ENCODE assay signal across 18 cellular contexts in the genomic region with DNA sequence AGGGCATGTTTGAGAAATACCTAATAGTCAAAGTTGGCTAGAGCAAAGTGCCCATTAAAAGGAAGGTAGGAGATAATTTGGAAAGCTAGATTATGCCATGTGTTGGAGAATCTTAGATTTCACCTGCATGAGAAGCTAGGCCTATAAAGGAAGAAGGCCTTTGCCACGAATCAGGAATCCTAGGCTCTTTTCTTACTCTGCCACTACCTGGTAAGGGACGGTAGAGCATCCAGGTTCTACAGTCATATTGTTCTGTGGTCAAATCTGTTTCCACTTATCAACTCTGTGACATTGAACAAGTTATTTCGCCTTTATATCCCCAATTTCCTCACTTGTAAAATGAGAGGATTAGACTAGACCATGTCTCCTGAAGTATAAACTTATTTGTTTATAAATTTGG. TPM values are rescaled to one million over a fixed set of nuclear protein-coding genes. Genes with fewer than 3 reads are reported as not detected.
DNase-seq lines count a peak whose midpoint lies in the region; ATAC-seq and TF ChIP-seq lines count a peak whose summit lies in the region.
"Had no signal": no experiment of that assay in that cellular context is flagged by ENCODE, and none has a peak within 500 bp of the region (broad histone marks: within the 10 kb centered on the region; RNA-seq: fewer than 3 reads in every experiment).

No MANE protein-coding gene starts in this region.

- no peak overlapping the region for H2BK20ac ChIP-seq in H9 (ENCODE audit: low read depth, low read length, poor library complexity, severe bottlenecking)

- H3K79me1 ChIP-seq in H9 (ENCODE audit: insufficient read depth, low read depth, low read length, poor library complexity, severe bottlenecking) (no peaks in the 10 kb centered on the region), mesendoderm (ENCODE audit: low read length) (no peaks in the 10 kb centered on the region)

- H3K79me2 ChIP-seq in H9 (ENCODE audit: insufficient read depth, low read length), result no peaks in the 10 kb centered on the region
- no peaks in the 10 kb centered on the region for H3K79me2 ChIP-seq in mesendoderm (ENCODE audit: control insufficient read depth, insufficient read depth, low read length)

- H3K36me3 Mint-ChIP-seq in H9 (ENCODE audit: insufficient read depth in 1 of 3, low read depth in 3 of 3), result peaks cover 0 to 2% (median 0%) of the 10 kb centered on the region in 3 experiments; a peak in 2 of 7 replicates
- no peaks in the 10 kb centered on the region for H3K36me3 Mint-ChIP-seq in CD8-positive, alpha-beta memory T cell
- H3K36me3 Mint-ChIP-seq in activated CD4-positive, alpha-beta memory T cell treated with anti-CD3 and anti-CD28 coated beads, Interleukin-2, amount 10 ng/mL, durations not matched to agents 7 days and 5 days (ENCODE audit: low read depth), result no peaks in the 10 kb centered on the region

- H2AFZ ChIP-seq in H9 (ENCODE audit: low read length), result no peak overlapping the region

- H4K5ac ChIP-seq in H9 (ENCODE audit: insufficient read length, low read depth, low read length) (no peak overlapping the region), mesendoderm (ENCODE audit: low read length) (no peak overlapping the region)

- H4K8ac ChIP-seq in H9 (replicated peaks; ENCODE audit: insufficient read length, low read depth, low read length) (no peak overlapping the region), mesendoderm (ENCODE audit: low read depth, low read length) (no peak overlapping the region)

- H2BK5ac ChIP-seq in H9 (ENCODE audit: insufficient read length, low read length), result no peak overlapping the region
- H2BK5ac ChIP-seq in mesendoderm (ENCODE audit: low read length), result no peak overlapping the region

- CTCF ChIA-PET in CD8-positive, alpha-beta memory T cell (lab: Charles Lee), result no interaction called here
- CTCF ChIA-PET in activated CD4-positive, alpha-beta memory T cell treated with anti-CD3 and anti-CD28 coated beads, Interleukin-2, amount 10 ng/mL, durations not matched to agents 7 days and 5 days (lab: Charles Lee), result no interaction called here

- 88% methylated on average over 3 of the region's 3 CpGs for WGBS in right cardiac atrium
- no CpG with 5 or more reads among the region's 3 CpGs for WGBS in H9 (ENCODE audit: extremely low coverage, insufficient read length, low lambda C conversion rate)
- WGBS in mesendoderm (ENCODE audit: extremely low coverage, insufficient coverage, low lambda C conversion rate), result no CpG with 5 or more reads among the region's 3 CpGs

- no peaks in the 10 kb centered on the region for H3K4me1 ChIP-seq in right cardiac atrium (ENCODE audit: control insufficient read depth, insufficient read depth, low read length)
- no peaks in the 10 kb centered on the region for H3K4me1 ChIP-seq in H9 (ENCODE audit: insufficient read depth, low read length)
- no peaks in the 10 kb centered on the region for H3K4me1 ChIP-seq in mesendoderm (ENCODE audit: control insufficient read depth, low read depth, low read length)
- H3K4me1 ChIP-seq in CD8-positive, alpha-beta memory T cell (ENCODE audit: insufficient read depth, low read length), result no peaks in the 10 kb centered on the region
- H3K4me1 ChIP-seq: A549, BE2C had no signal

- H2BK120ac ChIP-seq in H9 (ENCODE audit: low read depth, low read length, poor library complexity, severe bottlenecking) (no peak overlapping the region), mesendoderm (ENCODE audit: low read depth, low read length) (no peak overlapping the region)

- H3K9ac ChIP-seq in H9 (ENCODE audit: extremely low read depth, insufficient read length, low read length) (no peak overlapping the region), mesendoderm (ENCODE audit: low read length) (no peak overlapping the region)

- no peak overlapping the region for H3T11ph ChIP-seq in H9 (ENCODE audit: low read length)

- no peaks in the 10 kb centered on the region for H3K36me3 ChIP-seq in mesendoderm (ENCODE audit: control insufficient read depth, insufficient read depth, low read length)
- no peaks in the 10 kb centered on the region for H3K36me3 ChIP-seq in CD8-positive, alpha-beta memory T cell (ENCODE audit: insufficient read depth, low read length)
- H3K36me3 ChIP-seq: BE2C had no signal

- no peak overlapping the region for H3K14ac ChIP-seq in H9 (ENCODE audit: insufficient read depth, low read length)

- no peaks in the 10 kb centered on the region for H4K20me1 ChIP-seq in H9 (ENCODE audit: control insufficient read depth, insufficient read depth, insufficient read length)

- H3K23ac ChIP-seq in H9 (ENCODE audit: insufficient read length, low read depth, low read length) (no peak overlapping the region), mesendoderm (ENCODE audit: low read length) (no peak overlapping the region)

- peak; percentile 40; the same call in 2 of the 3 replicates for TF ChIP-seq CTCF in H9 (conservative IDR thresholded peaks at IDR 0.05)

- no peak overlapping the region for H2BK15ac ChIP-seq in H9 (ENCODE audit: low read depth, low read length)
- H2BK15ac ChIP-seq in mesendoderm (replicated peaks; ENCODE audit: low read depth), result no peak overlapping the region

- no peaks in the 10 kb centered on the region for H3K27me3 ChIP-seq in right cardiac atrium (ENCODE audit: control insufficient read depth, insufficient read depth)
- H3K27me3 ChIP-seq in H9 (ENCODE audit: insufficient read depth, low read length), result no peaks in the 10 kb centered on the region; the same call in 1 of the 2 replicates
- H3K27me3 ChIP-seq in mesendoderm (ENCODE audit: insufficient read depth, low read length, poor library complexity), result no peaks in the 10 kb centered on the region
- no peaks in the 10 kb centered on the region for H3K27me3 ChIP-seq in CD8-positive, alpha-beta memory T cell (ENCODE audit: insufficient read depth, low read length, poor library complexity, severe bottlenecking)

- POLR2A ChIA-PET in CD8-positive, alpha-beta memory T cell (lab: Charles Lee), result no interaction called here
- POLR2A ChIA-PET in activated CD4-positive, alpha-beta memory T cell treated with anti-CD3 and anti-CD28 coated beads, Interleukin-2, amount 10 ng/mL, durations not matched to agents 7 days and 5 days (lab: Charles Lee), result no interaction called here

- H3K27me3 Mint-ChIP-seq in H9 (ENCODE audit: low read depth), result peaks cover 40% of the 10 kb centered on the region
- peaks cover 51% of the 10 kb centered on the region for H3K27me3 Mint-ChIP-seq in stimulated activated naive CD8-positive, alpha-beta T cell treated with anti-CD3 and anti-CD28 coated beads, Interleukin-15, amount 100 ng/mL, for 72 hours
- H3K27me3 Mint-ChIP-seq in CD8-positive, alpha-beta memory T cell, result peaks cover 7 to 17% of the 10 kb centered on the region in 2 donors
- peaks cover 18% of the 10 kb centered on the region for H3K27me3 Mint-ChIP-seq in activated CD4-positive, alpha-beta memory T cell treated with anti-CD3 and anti-CD28 coated beads, Interleukin-2, amount 10 ng/mL, durations not matched to agents 7 days and 5 days

- H3K4me2 ChIP-seq in H9 (ENCODE audit: insufficient read depth, insufficient read length, low read length), result no peak overlapping the region
- no peak overlapping the region for H3K4me2 ChIP-seq in mesendoderm (ENCODE audit: low read length)
- H3K4me2 ChIP-seq: A549 had no signal

- no peak for ATAC-seq in right cardiac atrium
- no peak for ATAC-seq in left ventricle myocardium superior
- no peak for ATAC-seq in stimulated activated naive CD8-positive, alpha-beta T cell treated with anti-CD3 and anti-CD28 coated beads, Interleukin-15, amount 100 ng/mL, for 72 hours
- ATAC-seq: A549 had no signal

- H3K4me3 ChIP-seq in right cardiac atrium (ENCODE audit: low read length) (no peak overlapping the region), mesendoderm (ENCODE audit: low read length) (no peak overlapping the region)
- H3K4me3 ChIP-seq in CD8-positive, alpha-beta memory T cell (ENCODE audit: low read length), result no peak overlapping the region
- H3K4me3 ChIP-seq: A549 had no signal

- DNase-seq in right cardiac atrium, result no peak
- DNase-seq in left ventricle myocardium superior, result no peak
- no peak for DNase-seq in H9
- peak; percentile 18 for DNase-seq in NCI-H69 (lab: John Stamatoyannopoulos, UW)
- DNase-seq in mesendoderm, result peak; percentile 28
- no peak for DNase-seq in stimulated activated naive CD8-positive, alpha-beta T cell treated with anti-CD3 and anti-CD28 coated beads, Interleukin-15, amount 100 ng/mL, for 72 hours
- DNase-seq in CD8-positive, alpha-beta memory T cell, result no peak
- DNase-seq in activated CD4-positive, alpha-beta memory T cell treated with anti-CD3 and anti-CD28 coated beads, Interleukin-2, amount 10 ng/mL, durations not matched to agents 7 days and 5 days, result no peak
- DNase-seq: BE2C; CD4-positive, alpha-beta memory T cell; COR-L47; DMS79; GOT3; IMR-90; KBM-7 had no signal

- no peak overlapping the region for H3K27ac Mint-ChIP-seq in H9
- no peak overlapping the region for H3K27ac Mint-ChIP-seq in stimulated activated naive CD8-positive, alpha-beta T cell treated with anti-CD3 and anti-CD28 coated beads, Interleukin-15, amount 100 ng/mL, for 72 hours
- no peak overlapping the region for H3K27ac Mint-ChIP-seq in CD8-positive, alpha-beta memory T cell
- no peak overlapping the region for H3K27ac Mint-ChIP-seq in activated CD4-positive, alpha-beta memory T cell treated with anti-CD3 and anti-CD28 coated beads, Interleukin-2, amount 10 ng/mL, durations not matched to agents 7 days and 5 days
- H3K27ac Mint-ChIP-seq: CD4-positive, alpha-beta memory T cell had no signal

- H3K27ac ChIP-seq in right cardiac atrium (ENCODE audit: low read length), result peak overlapping the region; percentile 31
- H3K27ac ChIP-seq in H9 (ENCODE audit: insufficient read length, low read depth, low read length), result no peak overlapping the region
- no peak overlapping the region for H3K27ac ChIP-seq in mesendoderm (ENCODE audit: low read depth, low read length)
- no peak overlapping the region for H3K27ac ChIP-seq in CD8-positive, alpha-beta memory T cell (ENCODE audit: low read depth, low read length)
- H3K27ac ChIP-seq: A549, C4-2B had no signal

- H4K91ac ChIP-seq in H9 (ENCODE audit: insufficient read length, low read depth, low read length), result no peak overlapping the region

- peaks cover 12 to 17% of the 10 kb centered on the region in 2 experiments for H3K4me1 Mint-ChIP-seq in H9
- H3K4me1 Mint-ChIP-seq in stimulated activated naive CD8-positive, alpha-beta T cell treated with anti-CD3 and anti-CD28 coated beads, Interleukin-15, amount 100 ng/mL, for 72 hours, result peaks cover 19% of the 10 kb centered on the region
- H3K4me1 Mint-ChIP-seq in CD8-positive, alpha-beta memory T cell, result peaks cover 0 to 4% (median 0%) of the 10 kb centered on the region in 3 donors
- H3K4me1 Mint-ChIP-seq in activated CD4-positive, alpha-beta memory T cell treated with anti-CD3 and anti-CD28 coated beads, Interleukin-2, amount 10 ng/mL, durations not matched to agents 7 days and 5 days, result no peaks in the 10 kb centered on the region

- H3K4ac ChIP-seq in H9 (ENCODE audit: low read depth, low read length) (no peak overlapping the region), mesendoderm (ENCODE audit: low read depth, low read length) (no peak overlapping the region)

- no peak overlapping the region for H3K4me3 Mint-ChIP-seq in H9
- H3K4me3 Mint-ChIP-seq in stimulated activated naive CD8-positive, alpha-beta T cell treated with anti-CD3 and anti-CD28 coated beads, Interleukin-15, amount 100 ng/mL, for 72 hours, result no peak overlapping the region
- no peak overlapping the region for H3K4me3 Mint-ChIP-seq in CD8-positive, alpha-beta memory T cell
- H3K4me3 Mint-ChIP-seq in activated CD4-positive, alpha-beta memory T cell treated with anti-CD3 and anti-CD28 coated beads, Interleukin-2, amount 10 ng/mL, durations not matched to agents 7 days and 5 days, result no peak overlapping the region
- H3K4me3 Mint-ChIP-seq: CD4-positive, alpha-beta memory T cell had no signal

- intact Hi-C loops in right cardiac atrium (cut with DNase I), result loop anchor here in 1 of 4 donors (5.0 to 10.0 kb wide), 2 partner anchors 58 to 240 kb away; no protein-coding TSS in a partner anchor
- intact Hi-C loops in left ventricle myocardium superior (cut with micrococcal nuclease), result no loop called here

- H3K9me3 ChIP-seq in right cardiac atrium (ENCODE audit: control insufficient read depth, low read length), result no peaks in the 10 kb centered on the region
- no peaks in the 10 kb centered on the region for H3K9me3 ChIP-seq in H9 (ENCODE audit: control insufficient read depth, low read depth, low read length)
- H3K9me3 ChIP-seq in CD8-positive, alpha-beta memory T cell (ENCODE audit: low read length), result no peaks in the 10 kb centered on the region
- H3K9me3 ChIP-seq: A549, BE2C had no signal

- H2AK5ac ChIP-seq in H9 (ENCODE audit: insufficient read length, low read length) (no peak overlapping the region), mesendoderm (ENCODE audit: low read length) (no peak overlapping the region)

- H3K56ac ChIP-seq in H9 (ENCODE audit: insufficient read length, low read depth, low read length), result no peak overlapping the region
- no peak overlapping the region for H3K56ac ChIP-seq in mesendoderm (ENCODE audit: low read length)

- H3K18ac ChIP-seq in H9 (ENCODE audit: insufficient read length, low read depth, low read length) (no peak overlapping the region), mesendoderm (ENCODE audit: low read length) (no peak overlapping the region)

- H2BK12ac ChIP-seq in H9 (ENCODE audit: insufficient read length, low read depth, low read length), result no peak overlapping the region

- H3K23me2 ChIP-seq in H9 (ENCODE audit: insufficient read length, low read depth, low read length, poor library complexity, severe bottlenecking), result peaks cover 10% of the 10 kb centered on the region

- no peaks in the 10 kb centered on the region for H3K9me3 Mint-ChIP-seq in H9
- peaks cover 0 to 5% of the 10 kb centered on the region in 2 donors for H3K9me3 Mint-ChIP-seq in stimulated activated naive CD8-positive, alpha-beta T cell treated with anti-CD3 and anti-CD28 coated beads, Interleukin-15, amount 100 ng/mL, for 72 hours
- peaks cover 6 to 19% (median 8%) of the 10 kb centered on the region in 5 donors for H3K9me3 Mint-ChIP-seq in CD8-positive, alpha-beta memory T cell
- no peaks in the 10 kb centered on the region for H3K9me3 Mint-ChIP-seq in activated CD4-positive, alpha-beta memory T cell treated with anti-CD3 and anti-CD28 coated beads, Interleukin-2, amount 10 ng/mL, durations not matched to agents 7 days and 5 days

RNA-seq across cellular contexts. Expression of a gene that starts 3.6 kb away (rescaled TPM):
- total RNA-seq in right cardiac atrium, result 10 to 100 TPM; 33.4 to 65.1 (median 59.4) TPM
- 32.5 TPM for polyA plus RNA-seq in right cardiac atrium
- 2.0 TPM for total RNA-seq in left ventricle myocardium superior
- 0.11 TPM in 1 of 2 replicates, not detected in the other for total RNA-seq in H9 (2021)
- 2.5 TPM for polyA plus RNA-seq in mesendoderm (2013, experiment 1 of 2)
- polyA plus RNA-seq in mesendoderm (2013, experiment 2 of 2), result 2.3 TPM
- not detected for total RNA-seq in CD8-positive, alpha-beta memory T cell
- not detected for polyA plus RNA-seq in CD8-positive, alpha-beta memory T cell
- total RNA-seq in activated CD4-positive, alpha-beta memory T cell treated with anti-CD3 and anti-CD28 coated beads, Interleukin-2, amount 10 ng/mL, durations not matched to agents 7 days and 5 days, result not detected
- total RNA-seq: CD4-positive, alpha-beta memory T cell; IMR-90 had no signal
- polyA plus RNA-seq: A549; AG04450; CD4-positive, alpha-beta memory T cell; IMR-90 had no signal

Comparison
In these comparisons a context has a peak if more than half of its experiments do, and no peak if none do; other contexts are left out.
1. RNA of a gene that starts 3.6 kb away (total RNA-seq): 33.4 to 65.1 TPM in right cardiac atrium; 2.0 TPM in left ventricle myocardium superior (single experiment), 0.11 TPM in H9, not detected in CD8-positive, alpha-beta memory T cell and not detected in activated CD4-positive, alpha-beta memory T cell treated with anti-CD3 and anti-CD28 coated beads, Interleukin-2, amount 10 ng/mL, durations not matched to agents 7 days and 5 days; every median in the first group is over 10 times any median in the second.
2. DNase-seq: peak in NCI-H69 (single experiment) and mesendoderm (single experiment); none in right cardiac atrium (0 of 3), left ventricle myocardium superior (single experiment), H9 (single experiment), stimulated activated naive CD8-positive, alpha-beta T cell treated with anti-CD3 and anti-CD28 coated beads, Interleukin-15, amount 100 ng/mL, for 72 hours (0 of 2), CD8-positive, alpha-beta memory T cell (0 of 5) and activated CD4-positive, alpha-beta memory T cell treated with anti-CD3 and anti-CD28 coated beads, Interleukin-2, amount 10 ng/mL, durations not matched to agents 7 days and 5 days (single experiment).